ENCODE assay signal across 1 cellular context in genomic region chr17:32609085-32609484, GRCh38.
TF ChIP-seq lines count a peak whose summit lies in the region.

No MANE protein-coding gene starts in this region.

TF ChIP-seq in GM12878, 131 proteins besides CTCF, POLR2A, EP300 and RAD21 (continued from another document and continues in another):
- TF ChIP-seq CUX1 (IDR thresholded peaks at IDR 0.05; ENCODE audit: insufficient replicate concordance, low read depth, low read length) (no peak), SMC3 (IDR thresholded peaks at IDR 0.05; ENCODE audit: borderline replicate concordance, low read length) (peak; percentile 94), RELA (IDR thresholded peaks at IDR 0.05; ENCODE audit: borderline replicate concordance, partially characterized antibody) (no peak), E4F1 (IDR thresholded peaks at IDR 0.05; ENCODE audit: borderline replicate concordance, partially characterized antibody) (no peak), PBX3 (IDR thresholded peaks at IDR 0.05; ENCODE audit: insufficient replicate concordance, low read depth, low read length) (no peak), SREBF1 (IDR thresholded peaks at IDR 0.05; ENCODE audit: low read length) (no peak), MTA2 (IDR thresholded peaks at IDR 0.05; ENCODE audit: low read depth) (no peak), POLR2AphosphoS5 (IDR thresholded peaks at IDR 0.05; ENCODE audit: low read length) (no peak), HDGF (IDR thresholded peaks at IDR 0.05) (0 out of 2 replicates have a peak, but pooled peaks have one; percentile 38), NR2F1 (conservative IDR thresholded peaks at IDR 0.05) (no peak), ZBTB11 (CRISPR knock-in tag; IDR thresholded peaks at IDR 0.05) (no peak), NFIC (IDR thresholded peaks at IDR 0.05; ENCODE audit: low read depth, low read length) (no peak), ZNF687 (IDR thresholded peaks at IDR 0.05) (peak; percentile 67), ZBTB40 (IDR thresholded peaks at IDR 0.05; ENCODE audit: borderline replicate concordance) (no peak; the same call in 1 of the 2 replicates), BHLHE40 (IDR thresholded peaks at IDR 0.05; ENCODE audit: borderline replicate concordance in 1 of 2, low read depth in 2 of 2, low read length in 1 of 2) (peak; percentile 42 to 50; a peak in 1 of 4 replicates), CREM (IDR thresholded peaks at IDR 0.05; ENCODE audit: low read depth) (0 out of 2 replicates have a peak, but pooled peaks have one; percentile 19), BACH1 (IDR thresholded peaks at IDR 0.05; ENCODE audit: borderline replicate concordance) (no peak), RB1 (IDR thresholded peaks at IDR 0.05; ENCODE audit: borderline replicate concordance) (peak; percentile 70; the same call in 1 of the 2 replicates), BCL11A (IDR thresholded peaks at IDR 0.05; ENCODE audit: low read depth, low read length) (no peak), E2F8 (IDR thresholded peaks at IDR 0.05; ENCODE audit: low read depth, partially characterized antibody) (no peak), SPI1 (IDR thresholded peaks at IDR 0.05; ENCODE audit: borderline replicate concordance, insufficient read depth, low read depth, low read length) (peak; percentile 86), PAX8 (IDR thresholded peaks at IDR 0.05) (no peak), CHD2 (IDR thresholded peaks at IDR 0.05; ENCODE audit: borderline replicate concordance, low read depth, low read length) (0 out of 2 replicates have a peak, but pooled peaks have one; percentile 25), IKZF2 (IDR thresholded peaks at IDR 0.05) (peak in 1 of 2 experiments; percentile 37; a peak in 1 of 4 replicates), MEF2B (IDR thresholded peaks at IDR 0.05; ENCODE audit: partially characterized antibody, poor library complexity, severe bottlenecking) (no peak), PAX5 (IDR thresholded peaks at IDR 0.05; ENCODE audit: borderline replicate concordance, low read depth, low read length) (peak; percentile 64; the same call in 1 of the 2 replicates)
